ENCODE assay signal across 13 cellular contexts in genomic region chr5:95734156-95734555, GRCh38. TPM values are rescaled to one million over a fixed set of nuclear protein-coding genes. Genes with fewer than 3 reads are reported as not detected.
DNase-seq lines count a peak whose midpoint lies in the region; ATAC-seq, FAIRE-seq and TF ChIP-seq lines count a peak whose summit lies in the region.
"Had no signal": no experiment of that assay in that cellular context is flagged by ENCODE, and none has a peak within 500 bp of the region (broad histone marks: within the 10 kb centered on the region; RNA-seq: fewer than 3 reads in every experiment).

No MANE protein-coding gene starts in this region.

- POLR2A ChIA-PET in endothelial cell of umbilical vein (lab: Charles Lee): no interaction called here

- peak overlapping the region; percentile 12 to 97 (median 36) for H3K27ac ChIP-seq in Peyer's patch
- H3K27ac ChIP-seq in endothelial cell of umbilical vein (ENCODE audit: insufficient read depth, low read depth, low read length): no peak overlapping the region
- peak overlapping the region; percentile 21 for H3K27ac ChIP-seq in muscle layer of colon (ENCODE audit: low read depth, low read length)
- no peak overlapping the region for H3K27ac ChIP-seq in suprapubic skin

- 39% methylated on average over 2 of the region's 2 CpGs for WGBS in suprapubic skin

- no peak for TF ChIP-seq POLR2A in Peyer's patch (IDR thresholded peaks at IDR 0.05)
- TF ChIP-seq POLR2A in endothelial cell of umbilical vein (IDR thresholded peaks at IDR 0.05; ENCODE audit: low read depth, low read length): no peak
- no peak for TF ChIP-seq POLR2A in suprapubic skin (IDR thresholded peaks at IDR 0.05)

- no TSS peak for BruUV-seq in endothelial cell of umbilical vein (replicated peaks; lab: Mats Ljungman, UMichigan)

- H3K27me3 ChIP-seq in Peyer's patch: no peaks in the 10 kb centered on the region
- no peaks in the 10 kb centered on the region for H3K27me3 ChIP-seq in endothelial cell of umbilical vein (ENCODE audit: control insufficient read depth in 2 of 2, insufficient read depth in 2 of 2, low read length in 2 of 2)
- no peaks in the 10 kb centered on the region for H3K27me3 ChIP-seq in muscle layer of colon (ENCODE audit: control insufficient read depth in 1 of 2, insufficient read depth in 2 of 2, low read length in 2 of 2)
- H3K27me3 ChIP-seq in suprapubic skin: no peaks in the 10 kb centered on the region

- peak overlapping the region; percentile 85 for H3K4me2 ChIP-seq in endothelial cell of umbilical vein (ENCODE audit: insufficient read depth, low read length)

- no peak for ATAC-seq in HG02571 (IDR thresholded peaks at IDR 0.05; ENCODE audit: unreplicated experiment)

- H3K9ac ChIP-seq in endothelial cell of umbilical vein (replicated peaks; ENCODE audit: extremely low read depth, insufficient read depth, low read length): no peak overlapping the region
- H3K9ac ChIP-seq in muscle layer of colon (ENCODE audit: low read length): peak overlapping the region; percentile 44

- dilution Hi-C loops in endothelial cell of umbilical vein (cut with MboI; ENCODE audit: extremely low pct_ligation_motif_present, low sequenced_read_pairs): no loop called here

- peak overlapping the region in 2 of 4 donors; percentile 93 for H3K4me3 ChIP-seq in Peyer's patch
- H3K4me3 ChIP-seq in endothelial cell of umbilical vein (replicated peaks in 1 of 3; ENCODE audit: insufficient read depth in 1 of 3, low read depth in 1 of 3, low read length in 3 of 3): no peak overlapping the region
- peak overlapping the region in 1 of 2 donors; percentile 16 for H3K4me3 ChIP-seq in muscle layer of colon (ENCODE audit: low read depth in 1 of 2, low read length in 2 of 2)
- peak overlapping the region; percentile 96 for H3K4me3 ChIP-seq in suprapubic skin

- H4K20me1 ChIP-seq in endothelial cell of umbilical vein (replicated peaks; ENCODE audit: control insufficient read depth, extremely low read depth, insufficient read depth, low read length): no peaks in the 10 kb centered on the region

- intact Hi-C loops in endothelial cell of umbilical vein (cut with micrococcal nuclease): loop anchor here (5.0 kb wide), 4 partner anchors 88 to 228 kb away; partner anchors contain the start of genes ARSK, ELL2 and GLRX

- FAIRE-seq in endothelial cell of umbilical vein (lab: Jason Lieb, UNC): no peak
- FAIRE-seq: H54 had no signal

- H3K9me3 ChIP-seq in Peyer's patch (no peaks in the 10 kb centered on the region), endothelial cell of umbilical vein (replicated peaks; ENCODE audit: control insufficient read depth, insufficient read depth, low read length) (no peaks in the 10 kb centered on the region), muscle layer of colon (ENCODE audit: low read length) (no peaks in the 10 kb centered on the region), suprapubic skin (no peaks in the 10 kb centered on the region)

- DNase-seq in Peyer's patch (no peak), endothelial cell of umbilical vein (ENCODE audit: low read depth, low spot score) (no peak), suprapubic skin (ENCODE audit: low spot score in 2 of 2) (no peak), cerebellar nuclear complex (lab: John Stamatoyannopoulos, UW) (no peak), NCI-H345 treated with DMSO at 0.1 percent for 48 hours (lab: John Stamatoyannopoulos, UW; ENCODE audit: unreplicated experiment) (no peak), NCI-H510A (lab: John Stamatoyannopoulos, UW) (no peak)
- DNase-seq: activated CD4-positive, alpha-beta T cell treated with anti-CD3 and anti-CD28 coated beads, Interleukin-2, amount 50 U/mL, for 1 hour; activated effector memory CD4-positive, alpha-beta T cell treated with anti-CD3 and anti-CD28 coated beads, Interleukin-2, amount 50 U/mL, for 16 hours; KG1; mammary epithelial cell had no signal

- H2AFZ ChIP-seq in endothelial cell of umbilical vein (ENCODE audit: low read depth, low read length): no peak overlapping the region

- H3K9me1 ChIP-seq in endothelial cell of umbilical vein (replicated peaks; ENCODE audit: control insufficient read depth, extremely low read depth, insufficient read depth, low read length): no peaks in the 10 kb centered on the region

- H3K4me1 ChIP-seq in Peyer's patch (peaks cover 0 to 54% (median 4%) of the 10 kb centered on the region in 4 donors), endothelial cell of umbilical vein (ENCODE audit: control insufficient read depth, extremely low read depth, insufficient read depth, low read length) (peaks cover 61% of the 10 kb centered on the region), muscle layer of colon (ENCODE audit: insufficient read depth, low read length) (peaks cover 39% of the 10 kb centered on the region), suprapubic skin (peaks cover 29% of the 10 kb centered on the region)

- no peak for TF ChIP-seq CTCF in Peyer's patch (IDR thresholded peaks at IDR 0.05)
- no peak for TF ChIP-seq CTCF in endothelial cell of umbilical vein (IDR thresholded peaks at IDR 0.05; ENCODE audit: extremely low read depth in 1 of 2, insufficient read depth in 1 of 2, low read depth in 1 of 2, low read length in 2 of 2)
- TF ChIP-seq CTCF in suprapubic skin (IDR thresholded peaks at IDR 0.05): no peak

- H3K79me2 ChIP-seq in endothelial cell of umbilical vein (ENCODE audit: control insufficient read depth, insufficient read depth, low read length): peaks cover 10% of the 10 kb centered on the region

- no peak for TF ChIP-seq EP300 in suprapubic skin (IDR thresholded peaks at IDR 0.05)

- H3K36me3 ChIP-seq in Peyer's patch: peaks cover 0 to 6% (median 0%) of the 10 kb centered on the region in 3 donors
- no peaks in the 10 kb centered on the region for H3K36me3 ChIP-seq in endothelial cell of umbilical vein (ENCODE audit: control insufficient read depth in 2 of 2, extremely low read depth in 1 of 2, insufficient read depth in 2 of 2, low read length in 2 of 2)
- H3K36me3 ChIP-seq in muscle layer of colon (ENCODE audit: insufficient read depth, low read length): peaks cover 4% of the 10 kb centered on the region
- peaks cover 10% of the 10 kb centered on the region for H3K36me3 ChIP-seq in suprapubic skin

- CTCF ChIA-PET in endothelial cell of umbilical vein (lab: Charles Lee): interaction anchor here (1.0 to 1.3 kb wide), 4 partner anchors 14 to 70 kb away, joined by 3 to 6 read pairs (median 4); no protein-coding TSS in a partner anchor

TF ChIP-seq in endothelial cell of umbilical vein, 7 proteins besides CTCF, POLR2A, EP300 and RAD21:
- TF ChIP-seq MYC (IDR thresholded peaks at IDR 0.05; ENCODE audit: low read depth, low read length) (no peak), POLR2AphosphoS5 (IDR thresholded peaks at IDR 0.05; ENCODE audit: insufficient read depth, low read depth, low read length) (no peak), MAX (IDR thresholded peaks at IDR 0.05; ENCODE audit: insufficient read depth, insufficient read length) (no peak), JUN (IDR thresholded peaks at IDR 0.05; ENCODE audit: borderline replicate concordance, insufficient read depth, insufficient read length, low read depth) (no peak), EZH2 (IDR thresholded peaks at IDR 0.05; ENCODE audit: borderline replicate concordance, low read depth, low read length, severe bottlenecking) (no peak), FOS (IDR thresholded peaks at IDR 0.05; ENCODE audit: borderline replicate concordance, insufficient read depth, low read length) (no peak), GATA2 (IDR thresholded peaks at IDR 0.05; ENCODE audit: insufficient read depth, insufficient read length, low read depth, low read length) (no peak)

RNA-seq across cellular contexts. Expression of gene RHOBTB3, which starts 3.0 kb away (rescaled TPM):
- total RNA-seq in Peyer's patch: 10 to 100 TPM; 40.1 to 95.7 (median 71.0) TPM
- 37.6 and 44.1 TPM in 2 replicates for total RNA-seq in endothelial cell of umbilical vein
- 42.2 and 52.1 TPM in 2 replicates for polyA plus RNA-seq in endothelial cell of umbilical vein
- 30.3 and 34.4 TPM in 2 replicates for polyA plus RNA-seq in endothelial cell of umbilical vein (2011; cell fraction: cytosol; rRNA removed)
- 37.8 and 40.0 TPM in 2 replicates for polyA plus RNA-seq in endothelial cell of umbilical vein (2011; cell fraction: nucleus; rRNA removed)
- 31.3 and 52.7 TPM in 2 replicates for polyA plus RNA-seq in endothelial cell of umbilical vein (2012)
- 136 and 161 TPM in 2 replicates for polyA minus RNA-seq in endothelial cell of umbilical vein
- 327 TPM for polyA minus RNA-seq in endothelial cell of umbilical vein (2011; cell fraction: cytosol; rRNA and poly(A)+ RNA removed)
- 110 and 126 TPM in 2 replicates for polyA minus RNA-seq in endothelial cell of umbilical vein (2011; cell fraction: nucleus; rRNA and poly(A)+ RNA removed)
- 10 to 100 TPM; 31.0 to 74.2 (median 46.3) TPM for total RNA-seq in suprapubic skin

RNA-seq across cellular contexts. Expression of gene SPATA9, which starts 51.4 kb away (rescaled TPM):
- total RNA-seq in Peyer's patch: not detected
- not detected in 2 replicates for total RNA-seq in endothelial cell of umbilical vein
- 0.07 TPM in 1 of 2 replicates, not detected in the other for polyA plus RNA-seq in endothelial cell of umbilical vein
- polyA plus RNA-seq in endothelial cell of umbilical vein (2011; cell fraction: cytosol; rRNA removed): 0.11 and 0.25 TPM in 2 replicates
- polyA plus RNA-seq in endothelial cell of umbilical vein (2011; cell fraction: nucleus; rRNA removed): 0.18 and 0.32 TPM in 2 replicates
- 0.21 and 0.44 TPM in 2 replicates for polyA plus RNA-seq in endothelial cell of umbilical vein (2012)
- 1.00 TPM in 1 of 2 replicates, not detected in the other for polyA minus RNA-seq in endothelial cell of umbilical vein
- polyA minus RNA-seq in endothelial cell of umbilical vein (2011; cell fraction: cytosol; rRNA and poly(A)+ RNA removed): not detected
- not detected in 2 replicates for polyA minus RNA-seq in endothelial cell of umbilical vein (2011; cell fraction: nucleus; rRNA and poly(A)+ RNA removed)
- total RNA-seq in suprapubic skin: not detected
- total RNA-seq: mammary epithelial cell had no signal
- polyA plus RNA-seq: mammary epithelial cell had no signal

Comparison
In these comparisons a context has a peak if more than half of its experiments do, and no peak if none do; other contexts are left out.
1. H3K27ac ChIP-seq: peak in Peyer's patch (4 of 4) and muscle layer of colon (single experiment); none in endothelial cell of umbilical vein (single experiment) and suprapubic skin (single experiment).